11 cellular contexts compared by ENCODE assay signal in genomic region chr12:110199360-110200123, GRCh38.
DNase-seq lines count a peak whose midpoint lies in the region; ATAC-seq and TF ChIP-seq lines count a peak whose summit lies in the region.
"Had no signal": no experiment of that assay in that cellular context is flagged by ENCODE, and none has a peak within 500 bp of the region (broad histone marks: within the 10 kb centered on the region; RNA-seq: fewer than 3 reads in every experiment).

No MANE protein-coding gene starts in this region.

- peak overlapping the region in 1 of 2 experiments; percentile 34; a peak in 3 of 4 replicates for H4K8ac ChIP-seq in IMR-90 (ENCODE audit: low read depth in 2 of 2, low read length in 2 of 2)

- H3K27me3 ChIP-seq in IMR-90 (ENCODE audit: control insufficient read depth, insufficient read depth, low read length), result no peaks in the 10 kb centered on the region

- in situ Hi-C loops in IMR-90 (cut with MboI; ENCODE audit: low sequenced_read_pairs) (no loop called here), astrocyte of the cerebellum (cut with HindIII; ENCODE audit: low sequenced_read_pairs) (no loop called here)

- peaks cover 17% of the 10 kb centered on the region; the same call in 1 of the 2 replicates for H3K9me1 ChIP-seq in IMR-90 (ENCODE audit: insufficient read depth, low read length)

- peaks cover 6% of the 10 kb centered on the region for H3K36me3 ChIP-seq in IMR-90 (ENCODE audit: control insufficient read depth, insufficient read depth, low read length)

- no peaks in the 10 kb centered on the region for H3K27me3 Mint-ChIP-seq in mesothelial cell of epicardium (ENCODE audit: low read depth)
- H3K27me3 Mint-ChIP-seq: stimulated activated memory B cell treated with anti-CD40 and anti-IgM and Interleukin-4, amounts not matched to agents 10 μg/mL and 1 μg/mL and 100 μg/mL, for 72 hours had no signal

- peak overlapping the region; percentile 10; the same call in 2 of the 3 replicates for H2BK15ac ChIP-seq in IMR-90 (ENCODE audit: low read depth, low read length)

- peak overlapping the region; percentile 12; the same call in 1 of the 2 replicates for H4K91ac ChIP-seq in IMR-90 (ENCODE audit: insufficient read depth, low read depth, low read length)

- BruUV-seq in IMR-90 (replicated peaks; lab: Mats Ljungman, UMichigan), result no TSS peak

- peak overlapping the region; percentile 27; the same call in 1 of the 2 replicates for H4K5ac ChIP-seq in IMR-90 (ENCODE audit: low read depth, low read length)

- no CpG with 5 or more reads among the region's 6 CpGs for WGBS in IMR-90 (ENCODE audit: extremely low coverage in 2 of 2, insufficient read length in 1 of 2), 2 experiments
- WGBS in lower leg skin, 2 donors, result 48 to 53% methylated on average over 6 of the region's 6 CpGs

- peaks cover 0 to 7% of the 10 kb centered on the region in 2 experiments; a peak in 1 of 4 replicates for H3K79me1 ChIP-seq in IMR-90 (ENCODE audit: low read depth in 1 of 2, low read length in 2 of 2)

- H2BK120ac ChIP-seq in IMR-90 (ENCODE audit: low read depth, low read length), result peak overlapping the region; percentile 61

- H3K36me3 Mint-ChIP-seq in mesothelial cell of epicardium, result peaks cover 35% of the 10 kb centered on the region

- CTCF ChIA-PET in IMR-90 (lab: Yijun Ruan, JAX), result interaction anchor here (0.5 to 1.1 kb wide), 2 partner anchors 14 to 47 kb away, joined by 3 to 4 read pairs; no protein-coding TSS in a partner anchor

- H2BK20ac ChIP-seq in IMR-90 (ENCODE audit: low read depth, low read length), result peak overlapping the region; percentile 60

- H3K4me1 Mint-ChIP-seq in mesothelial cell of epicardium, result peaks cover 24% of the 10 kb centered on the region
- H3K4me1 Mint-ChIP-seq: stimulated activated memory B cell treated with anti-CD40 and anti-IgM and Interleukin-4, amounts not matched to agents 10 μg/mL and 1 μg/mL and 100 μg/mL, for 72 hours had no signal

- peak overlapping the region; percentile 66 for H3K14ac ChIP-seq in IMR-90 (replicated peaks; ENCODE audit: low read depth, low read length)

- no peak overlapping the region for H3K27ac ChIP-seq in IMR-90 (ENCODE audit: insufficient read depth, low read length)

- peak overlapping the region; percentile 49; the same call in 1 of the 2 replicates for H3K4me2 ChIP-seq in IMR-90 (ENCODE audit: low read depth, low read length)

- peak overlapping the region; percentile 4 for H2AFZ ChIP-seq in IMR-90 (replicated peaks; ENCODE audit: low read length, poor library complexity)

- DNase-seq in ELR (ENCODE audit: low read depth), result peak; percentile 85
- peak; percentile 78 for DNase-seq in IMR-90
- DNase-seq in astrocyte of the cerebellum (ENCODE audit: low read depth), result peak; percentile 50
- no peak for DNase-seq in mesothelial cell of epicardium (ENCODE audit: low spot score in 2 of 2, unreplicated experiment in 2 of 2)
- no peak for DNase-seq in NCI-H345 (lab: John Stamatoyannopoulos, UW)
- DNase-seq in NCI-H748 (lab: John Stamatoyannopoulos, UW; ENCODE audit: unreplicated experiment), result no peak
- DNase-seq in 8988T, result no peak
- DNase-seq in lower leg skin (ENCODE audit: low spot score in 2 of 2), result no peak
- DNase-seq: NCI-H2029 had no signal

- peaks cover 7% of the 10 kb centered on the region for H3K4me1 ChIP-seq in IMR-90 (ENCODE audit: control insufficient read depth, insufficient read depth, low read length)

- no peaks in the 10 kb centered on the region for H4K20me1 ChIP-seq in IMR-90 (ENCODE audit: insufficient read depth, low read length)

- H2BK5ac ChIP-seq in IMR-90 (ENCODE audit: low read depth, low read length, poor library complexity, severe bottlenecking), result peak overlapping the region; percentile 15

- TF ChIP-seq CTCF in IMR-90 (conservative IDR thresholded peaks at IDR 0.05; ENCODE audit: low read depth, low read length) (no peak), astrocyte of the cerebellum (IDR thresholded peaks at IDR 0.05; ENCODE audit: low read depth, low read length, missing control alignments) (no peak), mesothelial cell of epicardium (IDR thresholded peaks at IDR 0.05; ENCODE audit: unreplicated experiment) (no peak), lower leg skin (IDR thresholded peaks at IDR 0.05) (no peak)

- peak overlapping the region; percentile 26 for H3K4ac ChIP-seq in IMR-90 (ENCODE audit: low read depth, low read length)

- H3K9ac ChIP-seq in IMR-90 (ENCODE audit: low read depth, low read length), result no peak overlapping the region

- TF ChIP-seq RAD21 in IMR-90 (IDR thresholded peaks at IDR 0.05; ENCODE audit: low read length), result no peak

- peak overlapping the region; percentile 27 for H3K27ac Mint-ChIP-seq in mesothelial cell of epicardium
- H3K27ac Mint-ChIP-seq: stimulated activated memory B cell treated with anti-CD40 and anti-IgM and Interleukin-4, amounts not matched to agents 10 μg/mL and 1 μg/mL and 100 μg/mL, for 72 hours had no signal

- no peaks in the 10 kb centered on the region for H3K9me3 Mint-ChIP-seq in mesothelial cell of epicardium
- H3K9me3 Mint-ChIP-seq: stimulated activated memory B cell treated with anti-CD40 and anti-IgM and Interleukin-4, amounts not matched to agents 10 μg/mL and 1 μg/mL and 100 μg/mL, for 72 hours had no signal

- no peak overlapping the region for H3K4me3 ChIP-seq in IMR-90 (ENCODE audit: insufficient read depth, low read depth, low read length)
- no peak overlapping the region for H3K4me3 ChIP-seq in astrocyte of the cerebellum (ENCODE audit: low read depth, low read length)
- no peak overlapping the region for H3K4me3 ChIP-seq in lower leg skin (ENCODE audit: low read depth, poor library complexity, severe bottlenecking)
- H3K4me3 ChIP-seq: lung had no signal

- dilution Hi-C loops in IMR-90 (cut with HindIII; ENCODE audit: low sequenced_read_pairs, unreplicated experiment), result no loop called here

- H3K9me3 ChIP-seq in IMR-90 (ENCODE audit: control insufficient read depth, insufficient read depth, low read length), result no peaks in the 10 kb centered on the region

- peak; percentile 88 for ATAC-seq in IMR-90 (ENCODE audit: low read depth)
- ATAC-seq: stimulated activated memory B cell treated with anti-CD40 and anti-IgM and Interleukin-4, amounts not matched to agents 10 μg/mL and 1 μg/mL and 100 μg/mL, for 72 hours had no signal

- POLR2A ChIA-PET in IMR-90 (lab: Charles Lee; ENCODE audit: unreplicated experiment), result no interaction called here

- H3K18ac ChIP-seq in IMR-90 (ENCODE audit: low read depth, low read length), result peak overlapping the region; percentile 54; the same call in 1 of the 2 replicates

- no peak overlapping the region for H3K4me3 Mint-ChIP-seq in mesothelial cell of epicardium
- H3K4me3 Mint-ChIP-seq: stimulated activated memory B cell treated with anti-CD40 and anti-IgM and Interleukin-4, amounts not matched to agents 10 μg/mL and 1 μg/mL and 100 μg/mL, for 72 hours had no signal

- TF ChIP-seq POLR2A in IMR-90 (IDR thresholded peaks at IDR 0.05; ENCODE audit: low read depth, low read length) (no peak), lower leg skin (IDR thresholded peaks at IDR 0.05) (no peak)

- no peak overlapping the region for H3K56ac ChIP-seq in IMR-90 (ENCODE audit: extremely low read depth, insufficient read depth, low read length)

- H3K23ac ChIP-seq in IMR-90 (ENCODE audit: low read depth, low read length), result peak overlapping the region; percentile 47; the same call in 1 of the 2 replicates

- intact Hi-C loops in IMR-90 (cut with micrococcal nuclease), result no loop called here
- intact Hi-C loops in lower leg skin (cut with DNase I; ENCODE audit: low total_unique reads), result no loop called here

- H2AK5ac ChIP-seq in IMR-90 (ENCODE audit: low read depth, low read length), result peak overlapping the region; percentile 14; the same call in 1 of the 2 replicates

- no peak overlapping the region for H2AK9ac ChIP-seq in IMR-90 (replicated peaks; ENCODE audit: low read depth, low read length, poor library complexity)

TF ChIP-seq in IMR-90, 13 proteins besides CTCF, POLR2A, EP300 and RAD21:
- TF ChIP-seq NFE2L2 (IDR thresholded peaks at IDR 0.05; ENCODE audit: low read depth, low read length) (no peak), MAZ (IDR thresholded peaks at IDR 0.05; ENCODE audit: borderline replicate concordance, low read depth, low read length) (no peak), MXI1 (IDR thresholded peaks at IDR 0.05; ENCODE audit: borderline replicate concordance, low read depth, low read length) (no peak), ELK1 (IDR thresholded peaks at IDR 0.05; ENCODE audit: borderline replicate concordance, low read depth, low read length) (no peak), USF2 (IDR thresholded peaks at IDR 0.05; ENCODE audit: low read depth, low read length) (no peak), RFX5 (IDR thresholded peaks at IDR 0.05; ENCODE audit: low read depth, low read length) (no peak), CHD1 (IDR thresholded peaks at IDR 0.05; ENCODE audit: low read depth, low read length) (no peak), RCOR1 (IDR thresholded peaks at IDR 0.05; ENCODE audit: insufficient replicate concordance, low read length) (no peak), CEBPB (IDR thresholded peaks at IDR 0.05; ENCODE audit: low read depth, low read length) (no peak), SMC3 (IDR thresholded peaks at IDR 0.05; ENCODE audit: low read depth, low read length) (no peak), MAFK (IDR thresholded peaks at IDR 0.05; ENCODE audit: low read depth, low read length) (no peak), BHLHE40 (IDR thresholded peaks at IDR 0.05; ENCODE audit: low read depth, low read length) (no peak), FOS (IDR thresholded peaks at IDR 0.05; ENCODE audit: low read depth, low read length) (no peak)

Comparison
In these comparisons a context has a peak if more than half of its experiments do, and no peak if none do; other contexts are left out.
1. DNase-seq: peak in ELR (single experiment), IMR-90 (single experiment) and astrocyte of the cerebellum (single experiment); none in mesothelial cell of epicardium (0 of 2), NCI-H345 (single experiment), NCI-H748 (single experiment), 8988T (single experiment) and lower leg skin (0 of 2).